Comparison of ENCODE assay signal across 8 cellular contexts in genomic region chr15:68794869-68795268, GRCh38. TPM values are rescaled to one million over a fixed set of nuclear protein-coding genes. Genes with fewer than 3 reads are reported as not detected.
A peak's percentile ranks its signal among the peaks of the same experiment; 100 is the strongest.
DNase-seq lines count a peak whose midpoint lies in the region; ATAC-seq, FAIRE-seq and TF ChIP-seq lines count a peak whose summit lies in the region.

No MANE protein-coding gene starts in this region.

- peak overlapping the region; percentile 29 for H3K27ac Mint-ChIP-seq in activated naive CD8-positive, alpha-beta T cell treated with anti-CD3 and anti-CD28 coated beads, Interleukin-2, amount 50 U/mL, for 24 hours
- H3K27ac Mint-ChIP-seq in stimulated activated effector memory CD8-positive, alpha-beta T cell treated with anti-CD3 and anti-CD28 coated beads, Interleukin-12 subunit alpha, Interleukin-12 subunit beta, amount 100 ng/mL, for 72 hours, result peak overlapping the region; percentile 56

- H3K36me3 ChIP-seq in HUES64 (ENCODE audit: insufficient read depth, low read length) (peaks cover 8% of the 10 kb centered on the region; the same call in 1 of the 2 replicates), kidney (ENCODE audit: control insufficient read depth in 1 of 2, insufficient read depth in 2 of 2, low read length in 2 of 2) (no peaks in the 10 kb centered on the region)

- no peak for DNase-seq in activated naive CD8-positive, alpha-beta T cell treated with anti-CD3 and anti-CD28 coated beads, Interleukin-2, amount 50 U/mL, for 24 hours
- no peak for DNase-seq in kidney
- no peak for DNase-seq in stimulated activated effector memory CD8-positive, alpha-beta T cell treated with anti-CD3 and anti-CD28 coated beads, Interleukin-12 subunit alpha, Interleukin-12 subunit beta, amount 100 ng/mL, for 72 hours (ENCODE audit: low spot score in 2 of 2)
- DNase-seq in NCI-H2171 treated with DMSO at 0.1 percent for 48 hours (lab: John Stamatoyannopoulos, UW), result no peak

- H3K27ac ChIP-seq in HUES64 (ENCODE audit: low read depth, low read length), result peak overlapping the region; percentile 25; the same call in 1 of the 2 replicates
- H3K27ac ChIP-seq in kidney (ENCODE audit: low read depth in 2 of 2, low read length in 2 of 2), result peak overlapping the region; percentile 89 to 97

- H3K9me3 Mint-ChIP-seq in activated naive CD8-positive, alpha-beta T cell treated with anti-CD3 and anti-CD28 coated beads, Interleukin-2, amount 50 U/mL, for 24 hours, result no peaks in the 10 kb centered on the region
- H3K9me3 Mint-ChIP-seq in stimulated activated effector memory CD8-positive, alpha-beta T cell treated with anti-CD3 and anti-CD28 coated beads, Interleukin-12 subunit alpha, Interleukin-12 subunit beta, amount 100 ng/mL, for 72 hours, result no peaks in the 10 kb centered on the region

- peaks cover 98% of the 10 kb centered on the region for H3K4me1 Mint-ChIP-seq in activated naive CD8-positive, alpha-beta T cell treated with anti-CD3 and anti-CD28 coated beads, Interleukin-2, amount 50 U/mL, for 24 hours
- H3K4me1 Mint-ChIP-seq in stimulated activated effector memory CD8-positive, alpha-beta T cell treated with anti-CD3 and anti-CD28 coated beads, Interleukin-12 subunit alpha, Interleukin-12 subunit beta, amount 100 ng/mL, for 72 hours, result peaks cover 97% of the 10 kb centered on the region

- H3K9ac ChIP-seq in HUES64 (ENCODE audit: low read depth, low read length) (peak overlapping the region; percentile 19; the same call in 1 of the 2 replicates), kidney (ENCODE audit: low read length in 2 of 2) (peak overlapping the region in 1 of 2 donors; percentile 24)

- no peak for ATAC-seq in activated naive CD8-positive, alpha-beta T cell treated with anti-CD3 and anti-CD28 coated beads, Interleukin-2, amount 50 U/mL, for 24 hours
- ATAC-seq in stimulated activated effector memory CD8-positive, alpha-beta T cell treated with anti-CD3 and anti-CD28 coated beads, Interleukin-12 subunit alpha, Interleukin-12 subunit beta, amount 100 ng/mL, for 72 hours, result no peak
- no peak for ATAC-seq in GM19452 (IDR thresholded peaks at IDR 0.05; ENCODE audit: unreplicated experiment)
- ATAC-seq in HG03457 (IDR thresholded peaks at IDR 0.05; ENCODE audit: unreplicated experiment), result no peak
- no peak for ATAC-seq in HG03342 (IDR thresholded peaks at IDR 0.05; ENCODE audit: unreplicated experiment)

- WGBS in HUES64, result 71% methylated on average over 4 of the region's 4 CpGs

- no peak for FAIRE-seq in kidney (lab: Jason Lieb, UNC)

- no peak for TF ChIP-seq CTCF in kidney (IDR thresholded peaks at IDR 0.05; ENCODE audit: borderline replicate concordance, extremely low read depth, insufficient read depth)

- no peaks in the 10 kb centered on the region for H3K27me3 ChIP-seq in HUES64 (ENCODE audit: insufficient read depth, low read length)

- H3K4me3 ChIP-seq in HUES64 (ENCODE audit: low read length) (no peak overlapping the region), kidney (ENCODE audit: low read length in 2 of 2) (peak overlapping the region in 1 of 2 donors; percentile 42)

- H3K27me3 Mint-ChIP-seq in activated naive CD8-positive, alpha-beta T cell treated with anti-CD3 and anti-CD28 coated beads, Interleukin-2, amount 50 U/mL, for 24 hours, result no peaks in the 10 kb centered on the region

- H3K4me1 ChIP-seq in HUES64 (ENCODE audit: insufficient read depth, low read length) (peaks cover 74% of the 10 kb centered on the region), kidney (ENCODE audit: control insufficient read depth in 1 of 2, insufficient read depth in 1 of 2, low read depth in 1 of 2, low read length in 2 of 2) (peaks cover 60 to 68% of the 10 kb centered on the region in 2 donors)

- peak overlapping the region; percentile 55 for H3K4me3 Mint-ChIP-seq in activated naive CD8-positive, alpha-beta T cell treated with anti-CD3 and anti-CD28 coated beads, Interleukin-2, amount 50 U/mL, for 24 hours
- peak overlapping the region; percentile 38 for H3K4me3 Mint-ChIP-seq in stimulated activated effector memory CD8-positive, alpha-beta T cell treated with anti-CD3 and anti-CD28 coated beads, Interleukin-12 subunit alpha, Interleukin-12 subunit beta, amount 100 ng/mL, for 72 hours

- peaks cover 28% of the 10 kb centered on the region for H3K36me3 Mint-ChIP-seq in activated naive CD8-positive, alpha-beta T cell treated with anti-CD3 and anti-CD28 coated beads, Interleukin-2, amount 50 U/mL, for 24 hours (ENCODE audit: low read depth)
- H3K36me3 Mint-ChIP-seq in stimulated activated effector memory CD8-positive, alpha-beta T cell treated with anti-CD3 and anti-CD28 coated beads, Interleukin-12 subunit alpha, Interleukin-12 subunit beta, amount 100 ng/mL, for 72 hours, result peaks cover 67% of the 10 kb centered on the region

- intact Hi-C loops in kidney (cut with DNase I), result no loop called here

- H3K9me3 ChIP-seq in HUES64 (ENCODE audit: insufficient read depth, low read depth, low read length) (no peaks in the 10 kb centered on the region), kidney (ENCODE audit: control insufficient read depth in 1 of 2, low read length in 2 of 2) (no peaks in the 10 kb centered on the region)

RNA-seq across cellular contexts. Expression of gene ANP32A, which starts 25.8 kb away (rescaled TPM):
- 281 TPM for polyA plus RNA-seq in HUES64 (2013, experiment 1 of 2)
- 272 TPM for polyA plus RNA-seq in HUES64 (2013, experiment 2 of 2)
- 113 TPM for total RNA-seq in kidney
- polyA plus RNA-seq in kidney (ENCODE audit: insufficient read depth, low read depth, low replicate concordance), result 148 TPM
